In genomic region chr5:99900302-99900811, GRCh38 we compare ENCODE assay signal across 1 cellular context.
TF ChIP-seq lines count a peak whose summit lies in the region.

No MANE protein-coding gene starts in this region.

TF ChIP-seq in HEK293, 187 proteins besides CTCF, POLR2A, EP300 and RAD21 (continued from another document):
- TF ChIP-seq INSM2 (tag by site-specific recombination; IDR thresholded peaks at IDR 0.05), result peak; percentile 99
- no peak for TF ChIP-seq ZNF830 (tag by site-specific recombination; IDR thresholded peaks at IDR 0.05; ENCODE audit: low read depth)
- TF ChIP-seq ZNF266 (tag by site-specific recombination; IDR thresholded peaks at IDR 0.05; ENCODE audit: low read depth), result no peak
- TF ChIP-seq ZNF398 (tag by site-specific recombination; IDR thresholded peaks at IDR 0.05), result peak; percentile 79
- TF ChIP-seq, protein P1, sequence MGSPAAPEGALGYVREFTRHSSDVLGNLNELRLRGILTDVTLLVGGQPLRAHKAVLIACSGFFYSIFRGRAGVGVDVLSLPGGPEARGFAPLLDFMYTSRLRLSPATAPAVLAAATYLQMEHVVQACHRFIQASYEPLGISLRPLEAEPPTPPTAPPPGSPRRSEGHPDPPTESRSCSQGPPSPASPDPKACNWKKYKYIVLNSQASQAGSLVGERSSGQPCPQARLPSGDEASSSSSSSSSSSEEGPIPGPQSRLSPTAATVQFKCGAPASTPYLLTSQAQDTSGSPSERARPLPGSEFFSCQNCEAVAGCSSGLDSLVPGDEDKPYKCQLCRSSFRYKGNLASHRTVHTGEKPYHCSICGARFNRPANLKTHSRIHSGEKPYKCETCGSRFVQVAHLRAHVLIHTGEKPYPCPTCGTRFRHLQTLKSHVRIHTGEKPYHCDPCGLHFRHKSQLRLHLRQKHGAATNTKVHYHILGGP (tag by site-specific recombination; IDR thresholded peaks at IDR 0.05), result peak; percentile 98
- TF ChIP-seq YY2 (tag by site-specific recombination; IDR thresholded peaks at IDR 0.05), result no peak
- no peak for TF ChIP-seq ZNF626 (tag by site-specific recombination; IDR thresholded peaks at IDR 0.05)
- no peak for TF ChIP-seq ZNF19 (tag by site-specific recombination; IDR thresholded peaks at IDR 0.05; ENCODE audit: low read depth)
- TF ChIP-seq PATZ1 (tag by site-specific recombination; IDR thresholded peaks at IDR 0.05), result peak; percentile 73; the same call in 1 of the 2 replicates
- TF ChIP-seq ZNF791 (tag by site-specific recombination; IDR thresholded peaks at IDR 0.05), result no peak
- TF ChIP-seq ZNF433 (tag by site-specific recombination; IDR thresholded peaks at IDR 0.05; ENCODE audit: low read depth), result no peak
- TF ChIP-seq, protein P2, sequence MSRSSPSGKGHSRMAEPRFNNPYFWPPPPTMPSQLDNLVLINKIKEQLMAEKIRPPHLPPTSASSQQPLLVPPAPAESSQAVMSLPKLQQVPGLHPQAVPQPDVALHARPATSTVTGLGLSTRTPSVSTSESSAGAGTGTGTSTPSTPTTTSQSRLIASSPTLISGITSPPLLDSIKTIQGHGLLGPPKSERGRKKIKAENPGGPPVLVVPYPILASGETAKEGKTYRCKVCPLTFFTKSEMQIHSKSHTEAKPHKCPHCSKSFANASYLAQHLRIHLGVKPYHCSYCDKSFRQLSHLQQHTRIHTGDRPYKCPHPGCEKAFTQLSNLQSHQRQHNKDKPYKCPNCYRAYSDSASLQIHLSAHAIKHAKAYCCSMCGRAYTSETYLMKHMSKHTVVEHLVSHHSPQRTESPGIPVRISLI (tag by site-specific recombination; IDR thresholded peaks at IDR 0.05), result peak; percentile 99
- TF ChIP-seq TRIM28 (IDR thresholded peaks at IDR 0.05; ENCODE audit: borderline replicate concordance, low read length), result peak; percentile 78; the same call in 1 of the 2 replicates
- TF ChIP-seq ZNF324 (tag by site-specific recombination; IDR thresholded peaks at IDR 0.05), result peak; percentile 92
- peak; percentile 51; the same call in 1 of the 2 replicates for TF ChIP-seq PRDM1 (tag by site-specific recombination; IDR thresholded peaks at IDR 0.05)
- no peak for TF ChIP-seq ZNF157 (tag by site-specific recombination; IDR thresholded peaks at IDR 0.05)
- TF ChIP-seq ZNF214 (tag by site-specific recombination; IDR thresholded peaks at IDR 0.05; ENCODE audit: borderline replicate concordance), result no peak
- peak; percentile 71 for TF ChIP-seq ZSCAN30 (tag by site-specific recombination; IDR thresholded peaks at IDR 0.05)
- no peak for TF ChIP-seq KLF9 (tag by site-specific recombination; IDR thresholded peaks at IDR 0.05; ENCODE audit: low read depth)
- TF ChIP-seq SP7 (tag by site-specific recombination; IDR thresholded peaks at IDR 0.05), result peak; percentile 98
- TF ChIP-seq HOXA7 (CRISPR knock-in tag; IDR thresholded peaks at IDR 0.05; ENCODE audit: borderline replicate concordance), result no peak
- TF ChIP-seq AEBP2 (tag by site-specific recombination; IDR thresholded peaks at IDR 0.05; ENCODE audit: borderline replicate concordance), result no peak
- no peak for TF ChIP-seq ZNF777 (tag by site-specific recombination; IDR thresholded peaks at IDR 0.05; ENCODE audit: borderline replicate concordance)
- TF ChIP-seq ZNF544 (tag by site-specific recombination; IDR thresholded peaks at IDR 0.05), result no peak
- TF ChIP-seq, protein P3, sequence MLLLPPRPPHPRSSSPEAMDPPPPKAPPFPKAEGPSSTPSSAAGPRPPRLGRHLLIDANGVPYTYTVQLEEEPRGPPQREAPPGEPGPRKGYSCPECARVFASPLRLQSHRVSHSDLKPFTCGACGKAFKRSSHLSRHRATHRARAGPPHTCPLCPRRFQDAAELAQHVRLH (tag by site-specific recombination; IDR thresholded peaks at IDR 0.05), result peak; percentile 97
- TF ChIP-seq PRDM4 (tag by site-specific recombination; IDR thresholded peaks at IDR 0.05), result peak; percentile 93
- TF ChIP-seq ZNF549 (tag by site-specific recombination; IDR thresholded peaks at IDR 0.05), result no peak
- TF ChIP-seq ZNF548 (tag by site-specific recombination; IDR thresholded peaks at IDR 0.05), result no peak
- TF ChIP-seq ZNF280C (tag by site-specific recombination; IDR thresholded peaks at IDR 0.05), result no peak
- no peak for TF ChIP-seq ZFP41 (tag by site-specific recombination; IDR thresholded peaks at IDR 0.05; ENCODE audit: borderline replicate concordance)
- no peak for TF ChIP-seq ZNF792 (tag by site-specific recombination; IDR thresholded peaks at IDR 0.05)
- no peak for TF ChIP-seq ZNF529 (tag by site-specific recombination; IDR thresholded peaks at IDR 0.05; ENCODE audit: insufficient replicate concordance)
- TF ChIP-seq ZNF155 (tag by site-specific recombination; IDR thresholded peaks at IDR 0.05), result no peak
- peak; percentile 69 for TF ChIP-seq SCRT2 (tag by site-specific recombination; IDR thresholded peaks at IDR 0.05)
- TF ChIP-seq ZNF10 (tag by site-specific recombination; IDR thresholded peaks at IDR 0.05), result peak; percentile 87
